1 cellular context compared by ENCODE assay signal in genomic region chr11:19055905-19056304, GRCh38.
TF ChIP-seq lines count a peak whose summit lies in the region.

No MANE protein-coding gene starts in this region.

TF ChIP-seq in K562, 482 proteins besides CTCF, POLR2A, EP300 and RAD21:
- TF ChIP-seq ZFP1 (CRISPR knock-in tag; IDR thresholded peaks at IDR 0.05) (no peak), SPI1 (IDR thresholded peaks at IDR 0.05; ENCODE audit: borderline replicate concordance, low read depth, low read length) (peak; percentile 42; the same call in 1 of the 2 replicates), MYC (IDR thresholded peaks at IDR 0.05; ENCODE audit: low read depth, low read length) (no peak), MYC (CRISPR knock-in tag; IDR thresholded peaks at IDR 0.05; ENCODE audit: borderline replicate concordance, low read depth) (no peak), NRF1 (conservative IDR thresholded peaks at IDR 0.05 in 1 of 2, IDR thresholded peaks at IDR 0.05 in 1 of 2) (peak; percentile 88 to 89)
